In genomic region chr16:30747799-30748633, GRCh38 we compare ENCODE assay signal across 8 cellular contexts. TPM values are rescaled to one million over a fixed set of nuclear protein-coding genes. Genes with fewer than 3 reads are reported as not detected.
DNase-seq lines count a peak whose midpoint lies in the region; ATAC-seq, FAIRE-seq and TF ChIP-seq lines count a peak whose summit lies in the region.

Gene PHKG2 (plus strand): TSS chr16:30748425. CDS start chr16:30748821, 396 bp downstream.

- peak; percentile 74 for FAIRE-seq in islet of Langerhans (lab: Jason Lieb, UNC)

- no peak for TF ChIP-seq CTCF in AG10803 (conservative IDR thresholded peaks at IDR 0.05; ENCODE audit: low read length)

- DNase-seq in AG10803 (ENCODE audit: low read depth) (peak; percentile 99), NCI-H460 (ENCODE audit: extremely low read depth, low read depth) (peak; percentile 99), cerebellar nuclear complex (lab: John Stamatoyannopoulos, UW) (peak; percentile 92 to 93)
- peak; percentile 97 for DNase-seq in activated CD4-positive, CD25-positive, alpha-beta regulatory T cell treated with anti-CD3 and anti-CD28 coated beads, Interleukin-2, amount 50 U/mL, for 72 hours
- peak; percentile 96 for DNase-seq in stimulated activated CD4-positive, alpha-beta T cell treated with anti-CD3 and anti-CD28 coated beads, Interleukin-12 subunit alpha, Interleukin-12 subunit beta, amount 100 ng/mL, for 4 hours

- H3K4me3 ChIP-seq in AG10803 (ENCODE audit: low read length): peak within 1 kb of the TSS; percentile 84

- peak; percentile 97 for ATAC-seq in GM19043 (IDR thresholded peaks at IDR 0.05; ENCODE audit: low read depth, unreplicated experiment)
- peak; percentile 89 for ATAC-seq in HG03378 (IDR thresholded peaks at IDR 0.05; ENCODE audit: unreplicated experiment)

RNA-seq across cellular contexts. Expression of gene PHKG2, which starts in this region (rescaled TPM):
- total RNA-seq in NCI-H460 (2014; rRNA removed; shearing (Covaris generic)): 14.3 and 16.6 TPM in 2 replicates
- 51.1 and 81.3 TPM in 2 replicates for polyA plus RNA-seq in NCI-H460 (2014; cell fraction: nucleus; rRNA removed)

Comparison
In these comparisons a context has a peak if more than half of its experiments do, and no peak if none do; other contexts are left out.
1. Peak in every context shown above with its lines: DNase-seq, ATAC-seq and H3K4me3 ChIP-seq.